ENCODE assay signal across 1 cellular context in genomic region chr4:3442460-3442958, GRCh38.
TF ChIP-seq lines count a peak whose summit lies in the region.

No MANE protein-coding gene starts in this region.

TF ChIP-seq in HepG2, 621 proteins besides CTCF, POLR2A, EP300 and RAD21 (continued from another document and continues in another):
- TF ChIP-seq ZNF687 (CRISPR knock-in tag; IDR thresholded peaks at IDR 0.05) (peak; percentile 58), ZBTB25 (CRISPR knock-in tag; IDR thresholded peaks at IDR 0.05) (no peak), ZNF644 (CRISPR knock-in tag; IDR thresholded peaks at IDR 0.05; ENCODE audit: low read depth) (no peak), ZNF670 (CRISPR knock-in tag; IDR thresholded peaks at IDR 0.05; ENCODE audit: borderline replicate concordance) (peak; percentile 79), ARNT2 (CRISPR knock-in tag; IDR thresholded peaks at IDR 0.05; ENCODE audit: low read depth) (peak; percentile 56; the same call in 1 of the 2 replicates), MAZ (IDR thresholded peaks at IDR 0.05; ENCODE audit: borderline replicate concordance, low read depth, low read length) (no peak), MAZ (CRISPR knock-in tag; IDR thresholded peaks at IDR 0.05; ENCODE audit: low read depth) (no peak), KDM6A (CRISPR knock-in tag; IDR thresholded peaks at IDR 0.05; ENCODE audit: low read depth) (0 out of 2 replicates have a peak, but pooled peaks have one; percentile 22), TP53 (CRISPR knock-in tag; conservative IDR thresholded peaks at IDR 0.05) (no peak), ZNF883 (CRISPR knock-in tag; IDR thresholded peaks at IDR 0.05; ENCODE audit: not compliant biosample characterization) (peak; percentile 51), BORCS8-MEF2B (CRISPR knock-in tag; IDR thresholded peaks at IDR 0.05) (peak; percentile 11; the same call in 1 of the 2 replicates), PAWR (CRISPR knock-in tag; IDR thresholded peaks at IDR 0.05; ENCODE audit: borderline replicate concordance) (no peak), HNRNPLL (IDR thresholded peaks at IDR 0.05; ENCODE audit: low read depth, low read length, poor library complexity, severe bottlenecking) (no peak), TRIM24 (CRISPR knock-in tag; IDR thresholded peaks at IDR 0.05) (no peak), TFAP4 (IDR thresholded peaks at IDR 0.05; ENCODE audit: borderline replicate concordance, low read depth) (peak; percentile 27; the same call in 1 of the 2 replicates), FOXO1 (CRISPR knock-in tag; IDR thresholded peaks at IDR 0.05) (peak; percentile 37; the same call in 1 of the 2 replicates), ZNF720 (CRISPR knock-in tag; IDR thresholded peaks at IDR 0.05) (0 out of 2 replicates have a peak, but pooled peaks have one; percentile 28), ZBTB39 (CRISPR knock-in tag; IDR thresholded peaks at IDR 0.05) (peak; percentile 39; the same call in 1 of the 2 replicates), ZNF816 (CRISPR knock-in tag; IDR thresholded peaks at IDR 0.05; ENCODE audit: borderline replicate concordance) (peak; percentile 83), ZNF503 (CRISPR knock-in tag; IDR thresholded peaks at IDR 0.05) (0 out of 2 replicates have a peak, but pooled peaks have one; percentile 17), ZNF296 (CRISPR knock-in tag; conservative IDR thresholded peaks at IDR 0.05) (no peak), ZBTB34 (CRISPR knock-in tag; IDR thresholded peaks at IDR 0.05) (no peak), TEF (CRISPR knock-in tag; IDR thresholded peaks at IDR 0.05) (no peak), ZNF749 (CRISPR knock-in tag; IDR thresholded peaks at IDR 0.05; ENCODE audit: borderline replicate concordance) (no peak), KDM3A (CRISPR knock-in tag; IDR thresholded peaks at IDR 0.05; ENCODE audit: low read depth) (no peak), ZNF776 (CRISPR knock-in tag; IDR thresholded peaks at IDR 0.05) (no peak), ZNF737 (CRISPR knock-in tag; IDR thresholded peaks at IDR 0.05; ENCODE audit: borderline replicate concordance) (no peak), ZNF501 (CRISPR knock-in tag; IDR thresholded peaks at IDR 0.05) (no peak; the same call in 1 of the 2 replicates), ZNF230 (CRISPR knock-in tag; IDR thresholded peaks at IDR 0.05) (no peak), ZBED4 (CRISPR knock-in tag; IDR thresholded peaks at IDR 0.05; ENCODE audit: borderline replicate concordance) (peak; percentile 56; the same call in 1 of the 2 replicates), ZNF580 (CRISPR knock-in tag; IDR thresholded peaks at IDR 0.05; ENCODE audit: borderline replicate concordance, low read depth) (0 out of 2 replicates have a peak, but pooled peaks have one; percentile 41), GMEB1 (CRISPR knock-in tag; IDR thresholded peaks at IDR 0.05; ENCODE audit: borderline replicate concordance) (no peak)
